8 cellular contexts compared by ENCODE assay signal in the genomic region with DNA sequence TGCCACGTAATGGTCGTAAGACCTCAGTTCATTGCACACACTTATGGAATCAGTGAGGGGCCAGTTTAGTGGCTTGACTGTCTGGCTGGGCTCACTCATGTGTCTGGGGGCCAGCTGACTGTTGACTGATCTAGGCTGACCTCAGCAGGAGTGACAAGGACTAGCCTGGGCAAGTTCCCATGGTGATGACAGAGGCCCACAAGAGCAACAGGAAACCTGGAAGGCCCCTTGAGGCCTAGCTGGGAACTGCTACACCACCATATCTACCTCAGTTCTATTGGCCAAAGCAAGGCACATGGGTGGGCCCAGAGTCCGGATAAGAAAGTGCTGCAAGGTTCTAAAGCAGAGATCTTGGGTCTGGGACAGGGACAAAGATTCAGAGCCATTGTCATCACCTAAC. TPM values are rescaled to one million over a fixed set of nuclear protein-coding genes. Genes with fewer than 3 reads are reported as not detected.
A peak's percentile ranks its signal among the peaks of the same experiment; 100 is the strongest.
DNase-seq lines count a peak whose midpoint lies in the region; ATAC-seq, FAIRE-seq and TF ChIP-seq lines count a peak whose summit lies in the region.

No MANE protein-coding gene starts in this region.

- H3K4me3 Mint-ChIP-seq in astrocyte (ENCODE audit: unreplicated experiment): no peak overlapping the region
- no peak overlapping the region for H3K4me3 Mint-ChIP-seq in naive thymus-derived CD4-positive, alpha-beta T cell

- H3K9me3 Mint-ChIP-seq in astrocyte (ENCODE audit: unreplicated experiment): peaks cover 17% of the 10 kb centered on the region
- H3K9me3 Mint-ChIP-seq in naive thymus-derived CD4-positive, alpha-beta T cell: no peaks in the 10 kb centered on the region

- H3K27ac Mint-ChIP-seq in astrocyte (ENCODE audit: unreplicated experiment): peak overlapping the region; percentile 70
- H3K27ac Mint-ChIP-seq in naive thymus-derived CD4-positive, alpha-beta T cell: no peak overlapping the region

- POLR2A ChIA-PET in naive thymus-derived CD4-positive, alpha-beta T cell (lab: Charles Lee): no interaction called here

- H3K9me3 ChIP-seq in astrocyte (ENCODE audit: insufficient read depth, low read depth, low read length): no peaks in the 10 kb centered on the region
- H3K9me3 ChIP-seq in naive thymus-derived CD4-positive, alpha-beta T cell (ENCODE audit: control insufficient read depth in 2 of 3, low read length in 3 of 3): no peaks in the 10 kb centered on the region

- no peak overlapping the region for H3K4me2 ChIP-seq in astrocyte (ENCODE audit: low read length)

- H3K4me1 Mint-ChIP-seq in astrocyte (ENCODE audit: low read depth, unreplicated experiment): peaks cover 3% of the 10 kb centered on the region
- peaks cover 0 to 6% (median 0%) of the 10 kb centered on the region in 7 donors for H3K4me1 Mint-ChIP-seq in naive thymus-derived CD4-positive, alpha-beta T cell

- DNase-seq in NCI-H1105 treated with DMSO at 0.1 percent for 48 hours (lab: John Stamatoyannopoulos, UW): peak; percentile 6
- DNase-seq in NCI-H1105 (lab: John Stamatoyannopoulos, UW): no peak
- peak; percentile 84 for DNase-seq in NCI-H146 (lab: John Stamatoyannopoulos, UW)
- DNase-seq in astrocyte (ENCODE audit: low read depth): peak; percentile 25
- no peak for DNase-seq in naive thymus-derived CD4-positive, alpha-beta T cell
- DNase-seq in pons (ENCODE audit: low spot score): no peak
- no peak for DNase-seq in omental fat pad (ENCODE audit: low spot score)

- H3K27me3 ChIP-seq in astrocyte (ENCODE audit: insufficient read depth, low read length): peaks cover 16% of the 10 kb centered on the region
- H3K27me3 ChIP-seq in naive thymus-derived CD4-positive, alpha-beta T cell (ENCODE audit: control insufficient read depth in 2 of 2, insufficient read depth in 2 of 2, low read length in 2 of 2): no peaks in the 10 kb centered on the region

- no peak overlapping the region for H3K4me3 ChIP-seq in astrocyte (ENCODE audit: insufficient read depth, low read depth, low read length)
- H3K4me3 ChIP-seq in naive thymus-derived CD4-positive, alpha-beta T cell (ENCODE audit: low read length): no peak overlapping the region

- intact Hi-C loops in naive thymus-derived CD4-positive, alpha-beta T cell (cut with micrococcal nuclease): no loop called here

- CTCF ChIA-PET in naive thymus-derived CD4-positive, alpha-beta T cell (lab: Charles Lee): no interaction called here

- H3K9ac ChIP-seq in astrocyte (ENCODE audit: low read length): no peak overlapping the region

- H3K27ac ChIP-seq in astrocyte (ENCODE audit: low read depth, low read length): no peak overlapping the region
- no peak overlapping the region for H3K27ac ChIP-seq in naive thymus-derived CD4-positive, alpha-beta T cell (ENCODE audit: low read depth, low read length)

- H2AFZ ChIP-seq in astrocyte (ENCODE audit: low read depth, low read length): peak overlapping the region; percentile 56

- H3K79me2 ChIP-seq in astrocyte (ENCODE audit: insufficient read depth, low read length): no peaks in the 10 kb centered on the region

- no peak for FAIRE-seq in astrocyte (lab: Jason Lieb, UNC)

- ATAC-seq in GM21786 (IDR thresholded peaks at IDR 0.05; ENCODE audit: unreplicated experiment) (peak; percentile 62), omental fat pad (ENCODE audit: low FRiP score) (no peak)
- peak; percentile 69 for ATAC-seq in naive thymus-derived CD4-positive, alpha-beta T cell

- no peaks in the 10 kb centered on the region for H4K20me1 ChIP-seq in astrocyte (ENCODE audit: insufficient read depth, low read length)

- H3K27me3 Mint-ChIP-seq in astrocyte (ENCODE audit: low read depth, unreplicated experiment): peaks cover 12% of the 10 kb centered on the region
- H3K27me3 Mint-ChIP-seq in naive thymus-derived CD4-positive, alpha-beta T cell: peaks cover 0 to 29% (median 15%) of the 10 kb centered on the region in 5 donors

- H3K36me3 Mint-ChIP-seq in astrocyte (ENCODE audit: low read depth, unreplicated experiment): peaks cover 3% of the 10 kb centered on the region
- H3K36me3 Mint-ChIP-seq in naive thymus-derived CD4-positive, alpha-beta T cell: no peaks in the 10 kb centered on the region

- no peaks in the 10 kb centered on the region for H3K4me1 ChIP-seq in astrocyte (ENCODE audit: insufficient read depth, low read length)
- no peaks in the 10 kb centered on the region for H3K4me1 ChIP-seq in naive thymus-derived CD4-positive, alpha-beta T cell (ENCODE audit: control insufficient read depth in 2 of 2, insufficient read depth in 2 of 2, low read length in 2 of 2)

- no peak for TF ChIP-seq CTCF in astrocyte (IDR thresholded peaks at IDR 0.05; ENCODE audit: insufficient read depth, low read depth, low read length)
- TF ChIP-seq CTCF in omental fat pad (IDR thresholded peaks at IDR 0.05): no peak

- H3K36me3 ChIP-seq in astrocyte (ENCODE audit: insufficient read depth, low read length): no peaks in the 10 kb centered on the region
- no peaks in the 10 kb centered on the region for H3K36me3 ChIP-seq in naive thymus-derived CD4-positive, alpha-beta T cell (ENCODE audit: control insufficient read depth in 2 of 3, insufficient read depth in 3 of 3, low read length in 3 of 3)

RNA-seq across cellular contexts. Expression of a gene that starts 21.3 kb away (rescaled TPM):
- total RNA-seq in astrocyte: 1.8 and 2.8 TPM in 2 replicates
- not detected for total RNA-seq in naive thymus-derived CD4-positive, alpha-beta T cell
- under 1 TPM in 1 of 2 donors, not detected in 1; 0.09 TPM for polyA plus RNA-seq in naive thymus-derived CD4-positive, alpha-beta T cell
- 10 to 100 TPM in 1 of 4 donors, 1 to 10 TPM in 1, under 1 TPM in 2; 0.32 to 23.3 (median 5.1) TPM for total RNA-seq in omental fat pad

Comparison
In these comparisons a context has a peak if more than half of its experiments do, and no peak if none do; other contexts are left out.
1. DNase-seq: peak in NCI-H1105 treated with DMSO at 0.1 percent for 48 hours (single experiment), NCI-H146 (single experiment) and astrocyte (single experiment); none in NCI-H1105 (single experiment), naive thymus-derived CD4-positive, alpha-beta T cell (0 of 9), pons (single experiment) and omental fat pad (single experiment).